In the genomic region with DNA sequence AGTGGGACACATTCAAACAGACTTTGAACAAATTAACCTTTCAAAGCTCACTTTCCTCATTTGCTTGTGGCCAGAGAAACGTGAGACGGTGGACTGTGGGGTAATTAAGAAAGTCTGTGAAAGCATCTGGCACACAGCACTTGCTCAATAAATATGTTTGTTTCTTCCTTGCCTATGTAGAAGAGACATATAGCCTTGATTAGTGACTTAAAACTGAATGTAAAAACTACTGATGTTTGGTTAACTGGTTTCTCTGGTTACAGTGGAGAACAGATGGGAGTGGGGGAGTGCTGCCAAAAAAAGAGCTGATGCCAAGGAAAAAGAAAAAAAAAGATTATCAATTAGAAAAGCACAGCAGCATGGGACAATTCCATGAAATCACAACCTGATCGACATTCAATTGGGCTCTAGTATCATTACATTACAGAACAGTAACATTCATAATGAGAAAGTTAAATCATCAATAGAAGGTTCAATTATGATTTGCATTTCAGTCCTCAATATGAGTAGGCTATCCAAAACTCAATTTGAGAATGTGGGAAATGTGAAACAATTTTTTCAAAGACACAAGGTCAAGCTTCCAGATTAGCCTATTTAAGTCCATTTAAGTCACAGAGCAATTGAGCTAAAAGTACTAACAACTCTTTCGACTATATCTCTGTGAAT, we compare ENCODE assay signal across 1 cellular context.
TF ChIP-seq lines count a peak whose summit lies in the region.

No MANE protein-coding gene starts in this region.

TF ChIP-seq in HEK293, 187 proteins besides CTCF, POLR2A, EP300 and RAD21 (continued from another document):
- TF ChIP-seq ZNF211 (tag by site-specific recombination; IDR thresholded peaks at IDR 0.05; ENCODE audit: low read depth) = no peak
